ENCODE assay signal across 10 cellular contexts in genomic region chr5:150625164-150625535, GRCh38. TPM values are rescaled to one million over a fixed set of nuclear protein-coding genes. Genes with fewer than 3 reads are reported as not detected.
A peak's percentile ranks its signal among the peaks of the same experiment; 100 is the strongest.
DNase-seq lines count a peak whose midpoint lies in the region; ATAC-seq, FAIRE-seq and TF ChIP-seq lines count a peak whose summit lies in the region.
"Had no signal": no experiment of that assay in that cellular context is flagged by ENCODE, and none has a peak within 500 bp of the region (broad histone marks: within the 10 kb centered on the region; RNA-seq: fewer than 3 reads in every experiment).

No MANE protein-coding gene starts in this region.

- WGBS in GM23248 (ENCODE audit: low coverage in 1 of 2, low lambda C conversion rate in 2 of 2, missing lambda C conversion rate in 2 of 2), 2 experiments: 21 to 25% methylated on average over 18 to 19 of the region's 19 CpGs
- 7% methylated on average over 16 of the region's 19 CpGs for WGBS in GM12878 (ENCODE audit: insufficient coverage, insufficient replicate concordance, low lambda C conversion rate, missing lambda C conversion rate)

- intact Hi-C loops in GM12878 (cut with micrococcal nuclease; ENCODE audit: unreplicated experiment): loop anchor here (10.0 kb wide), 1 partner anchor 170 kb away; no protein-coding TSS in a partner anchor

- H3K27me3 ChIP-seq in GM23248 (replicated peaks; ENCODE audit: insufficient read depth): no peaks in the 10 kb centered on the region
- no peaks in the 10 kb centered on the region for H3K27me3 ChIP-seq in GM12878 (replicated peaks in 1 of 2; ENCODE audit: control insufficient read depth in 2 of 2, insufficient read depth in 2 of 2, low read length in 1 of 2)
- no peaks in the 10 kb centered on the region for H3K27me3 ChIP-seq in skeletal muscle tissue (ENCODE audit: control insufficient read depth in 3 of 3, insufficient read depth in 3 of 3, low read length in 3 of 3)

- H3K4me1 ChIP-seq in GM23248 (ENCODE audit: insufficient read depth) (peaks cover 34% of the 10 kb centered on the region), GM12878 (ENCODE audit: control insufficient read depth, insufficient read depth, low read length) (peaks cover 40% of the 10 kb centered on the region), skeletal muscle tissue (ENCODE audit: control insufficient read depth in 3 of 3, insufficient read depth in 3 of 3, low read length in 3 of 3) (peaks cover 49 to 81% (median 66%) of the 10 kb centered on the region in 3 donors)

- CTCF ChIA-PET in GM12878 (lab: Yijun Ruan, JAX): interaction anchor here (1.1 to 3.2 kb wide), 3 partner anchors 28 to 175 kb away, joined by 3 to 17 read pairs (median 15); no protein-coding TSS in a partner anchor

- peak overlapping the region; percentile 77 for H3K4me3 ChIP-seq in GM23248
- H3K4me3 ChIP-seq in GM12878: peak overlapping the region; percentile 91
- peak overlapping the region; percentile 57 for H3K4me3 ChIP-seq in iPS-18c (ENCODE audit: insufficient read depth, low read depth, low read length)
- peak overlapping the region; percentile 66 to 96 (median 96) for H3K4me3 ChIP-seq in skeletal muscle tissue (ENCODE audit: low read length in 3 of 3)

- H3K79me2 ChIP-seq in GM23248 (ENCODE audit: insufficient read depth) (peaks cover 17% of the 10 kb centered on the region), GM12878 (ENCODE audit: control insufficient read depth, insufficient read depth, low read length) (peaks cover 35% of the 10 kb centered on the region)

- no peak for TF ChIP-seq RAD21 in GM12878 (IDR thresholded peaks at IDR 0.05; ENCODE audit: insufficient read depth, low read depth, low read length)

- peak overlapping the region; percentile 91 for H3K4me2 ChIP-seq in GM23248 (ENCODE audit: unreplicated experiment)
- H3K4me2 ChIP-seq in GM12878 (ENCODE audit: control insufficient read depth, insufficient read depth): peak overlapping the region; percentile 73

- H3K9ac ChIP-seq in GM23248: peak overlapping the region; percentile 81
- peak overlapping the region; percentile 58 for H3K9ac ChIP-seq in GM12878 (ENCODE audit: control insufficient read depth, insufficient read depth, low read length)
- H3K9ac ChIP-seq in skeletal muscle tissue (ENCODE audit: low read depth in 1 of 3, low read length in 3 of 3): peak overlapping the region; percentile 97 to 100 (median 100)

- peaks cover 34% of the 10 kb centered on the region for H3F3A ChIP-seq in GM23248 (ENCODE audit: insufficient read depth)

- ATAC-seq in GM12878: peak; percentile 22

- H4K20me1 ChIP-seq in GM23248 (ENCODE audit: insufficient read depth) (no peaks in the 10 kb centered on the region), GM12878 (ENCODE audit: control insufficient read depth, insufficient read depth) (no peaks in the 10 kb centered on the region)

- SMC1A ChIA-PET in GM12878 (lab: Charles Lee; ENCODE audit: uncharacterized antibody, unreplicated experiment): interaction anchor here (1.5 kb wide), 1 partner anchor 40 kb away, joined by 8 read pairs; no protein-coding TSS in a partner anchor

- no peak for TF ChIP-seq CTCF in GM12878 (IDR thresholded peaks at IDR 0.05 in 2 of 3, conservative IDR thresholded peaks at IDR 0.05 in 1 of 3; ENCODE audit: control insufficient read depth in 2 of 3, extremely low read depth in 1 of 3, insufficient read depth in 1 of 3, low read depth in 3 of 3, low read length in 3 of 3)

- POLR2A ChIA-PET in GM12878 (lab: Charles Lee): interaction anchor here (1.0 to 2.7 kb wide), 6 partner anchors 15 to 212 kb away, joined by 3 to 25 read pairs (median 4); partner anchors contain the start of genes CD74 and RBM22

- TF ChIP-seq POLR2A in GM12878 (IDR thresholded peaks at IDR 0.05; ENCODE audit: low read depth, low read length): 0 out of 2 replicates have a peak, but pooled peaks have one; percentile 13

- DNase-seq in GM23248 (no peak), GM12878 (ENCODE audit: low read depth, low spot score) (no peak), UCSD-AML1 (lab: John Stamatoyannopoulos, UW; ENCODE audit: unreplicated experiment) (no peak), NCI-H526 treated with DMSO at 0.1 percent for 48 hours (lab: John Stamatoyannopoulos, UW) (no peak), NCI-H1092 treated with DMSO at 0.1 percent for 48 hours (lab: John Stamatoyannopoulos, UW) (no peak)
- no peak for DNase-seq in stimulated activated CD4-positive, alpha-beta T cell treated with anti-CD3 and anti-CD28 coated beads, Interleukin-4, amount 100 ng/mL, for 4 hours
- DNase-seq: activated gamma-delta T cell had no signal

- H3K9me2 ChIP-seq in GM23248 (ENCODE audit: insufficient read depth): no peaks in the 10 kb centered on the region

- BruUV-seq in GM12878 (replicated peaks; lab: Mats Ljungman, UMichigan): no TSS peak

- no peak overlapping the region for H3K27ac ChIP-seq in GM23248
- peak overlapping the region; percentile 59 for H3K27ac ChIP-seq in GM12878 (ENCODE audit: control insufficient read depth, insufficient read depth)
- H3K27ac ChIP-seq in skeletal muscle tissue (ENCODE audit: low read depth, low read length): peak overlapping the region; percentile 100

- RAD21 ChIA-PET in GM12878 (lab: Charles Lee; ENCODE audit: unreplicated experiment): interaction anchor here (1.7 to 2.3 kb wide), 5 partner anchors 19 to 75 kb away, joined by 6 to 17 read pairs (median 9); partner anchors contain the start of gene RBM22

- no peaks in the 10 kb centered on the region for H3K36me3 ChIP-seq in GM23248 (ENCODE audit: low read depth)
- no peaks in the 10 kb centered on the region for H3K36me3 ChIP-seq in GM12878 (ENCODE audit: control insufficient read depth in 2 of 2, insufficient read depth in 2 of 2, low read length in 1 of 2)
- H3K36me3 ChIP-seq in skeletal muscle tissue (ENCODE audit: control insufficient read depth in 3 of 3, insufficient read depth in 3 of 3, low read length in 3 of 3): peaks cover 0 to 26% (median 8%) of the 10 kb centered on the region in 3 donors

- no peak for FAIRE-seq in GM12878 (lab: Jason Lieb, UNC)

- in situ Hi-C loops in GM23248 (cut with MboI) (no loop called here), GM12878 (cut with MboI) (no loop called here)

- H3K9me3 ChIP-seq in GM23248 (ENCODE audit: low read depth): no peaks in the 10 kb centered on the region
- H3K9me3 ChIP-seq in GM12878 (replicated peaks; ENCODE audit: control insufficient read depth, insufficient read depth, low read length): no peaks in the 10 kb centered on the region
- no peaks in the 10 kb centered on the region for H3K9me3 ChIP-seq in iPS-18c (ENCODE audit: control insufficient read depth, insufficient read depth, low read length)
- H3K9me3 ChIP-seq in skeletal muscle tissue (ENCODE audit: control insufficient read depth in 3 of 3, low read length in 3 of 3): no peaks in the 10 kb centered on the region

- TF ChIP-seq EP300 in GM12878 (IDR thresholded peaks at IDR 0.05; ENCODE audit: borderline replicate concordance in 1 of 2, control insufficient read depth in 1 of 2, low read depth in 2 of 2, low read length in 2 of 2): no peak

- H2AFZ ChIP-seq in GM23248: peak overlapping the region; percentile 73
- H2AFZ ChIP-seq in GM12878 (ENCODE audit: control insufficient read depth, low read depth, low read length): no peak overlapping the region

TF ChIP-seq in GM12878, 131 proteins besides CTCF, POLR2A, EP300 and RAD21 (continues in another document):
- TF ChIP-seq NFYA (IDR thresholded peaks at IDR 0.05; ENCODE audit: borderline replicate concordance, low read depth, low read length): no peak
- 0 out of 2 replicates have a peak, but pooled peaks have one; percentile 13 for TF ChIP-seq NR2F1 (conservative IDR thresholded peaks at IDR 0.05)

RNA-seq across cellular contexts. Expression of gene SYNPO, which starts 15.3 kb away (rescaled TPM):
- 6.1 and 7.7 TPM in 2 replicates for total RNA-seq in GM23248 (2014; rRNA removed; shearing (Covaris generic))
- polyA plus RNA-seq in GM23248 (2016; fragmentation: Nextera tagmentation; extraction: Ambion mirVana) (5.6 and 6.3 TPM in 2 replicates), GM12878 (2011; rRNA removed) (11.0 and 18.3 TPM in 2 replicates), GM12878 (2014; fragmentation: Illumina TruSeq; extraction: Trizol) (8.7 and 9.4 TPM in 2 replicates), GM12878 (2014; fragmentation: Nextera tagmentation; extraction: Ambion mirVana) (1 to 10 TPM; 1.9 to 2.3 TPM), GM12878 (2014; rRNA removed) (10.1 and 10.7 TPM in 2 replicates), GM12878 (2016; fragmentation: Nextera tagmentation; extraction: Ambion mirVana) (1 to 10 TPM in 1 of 2 experiments, under 1 TPM in 1; 0.77 to 2.0 TPM)
- 27.3 and 29.8 TPM in 2 replicates for total RNA-seq in GM12878 (2013; cell fraction: nucleolus; rRNA removed)
- total RNA-seq in GM12878 (2014; rRNA removed) (3.3 and 3.4 TPM in 2 replicates), GM12878 (2014; rRNA removed; fragmentation: Illumina TruSeq; extraction: Trizol) (4.4 and 4.5 TPM in 2 replicates), GM12878 (2021) (21.0 and 21.8 TPM in 2 replicates), skeletal muscle tissue (6.3 TPM)
- 10.8 TPM for polyA plus RNA-seq in GM12878 (2011; ENCODE audit: low read depth)
- polyA plus RNA-seq in GM12878 (2011; cell fraction: cytosol; rRNA removed): 24.0 and 25.6 TPM in 2 replicates
- polyA plus RNA-seq in GM12878 (2011; cell fraction: nucleus; rRNA removed): 20.3 and 21.1 TPM in 2 replicates
- polyA plus RNA-seq in GM12878 (2012): 19.5 and 20.5 TPM in 2 replicates
- 18.7 and 24.1 TPM in 2 replicates for polyA minus RNA-seq in GM12878 (2011; rRNA and poly(A)+ RNA removed)
- polyA minus RNA-seq in GM12878 (2011; cell fraction: cytosol; rRNA and poly(A)+ RNA removed): 10.3 and 10.8 TPM in 2 replicates
- 7.5 and 11.7 TPM in 2 replicates for polyA minus RNA-seq in GM12878 (2011; cell fraction: nucleus; rRNA and poly(A)+ RNA removed)

RNA-seq across cellular contexts. Expression of gene MYOZ3, which starts 35.9 kb away (rescaled TPM):
- 0.13 and 0.32 TPM in 2 replicates for total RNA-seq in GM23248 (2014; rRNA removed; shearing (Covaris generic))
- polyA plus RNA-seq in GM23248 (2016; fragmentation: Nextera tagmentation; extraction: Ambion mirVana): 0.18 and 0.71 TPM in 2 replicates
- not detected in 2 replicates for total RNA-seq in GM12878 (2013; cell fraction: nucleolus; rRNA removed)
- 1.1 TPM in 1 of 2 replicates, not detected in the other for total RNA-seq in GM12878 (2014; rRNA removed)
- total RNA-seq in GM12878 (2014; rRNA removed; fragmentation: Illumina TruSeq; extraction: Trizol): 0.04 TPM in 1 of 2 replicates, not detected in the other
- total RNA-seq in GM12878 (2021): 0.18 TPM in 1 of 2 replicates, not detected in the other
- not detected for polyA plus RNA-seq in GM12878 (2011; ENCODE audit: low read depth)
- not detected in 2 replicates for polyA plus RNA-seq in GM12878 (2011; rRNA removed)
- polyA plus RNA-seq in GM12878 (2011; cell fraction: cytosol; rRNA removed): not detected in 2 replicates
- 0.03 TPM in 1 of 2 replicates, not detected in the other for polyA plus RNA-seq in GM12878 (2011; cell fraction: nucleus; rRNA removed)
- polyA plus RNA-seq in GM12878 (2012): 0.11 and 0.18 TPM in 2 replicates
- 0.09 and 0.10 TPM in 2 replicates for polyA plus RNA-seq in GM12878 (2014; fragmentation: Illumina TruSeq; extraction: Trizol)
- polyA plus RNA-seq in GM12878 (2014; fragmentation: Nextera tagmentation; extraction: Ambion mirVana): not detected
- polyA plus RNA-seq in GM12878 (2014; rRNA removed): 0.08 and 0.62 TPM in 2 replicates
- under 1 TPM in 1 of 2 experiments, not detected in 1; 0.11 TPM for polyA plus RNA-seq in GM12878 (2016; fragmentation: Nextera tagmentation; extraction: Ambion mirVana)
- polyA minus RNA-seq in GM12878 (2011; rRNA and poly(A)+ RNA removed): not detected in 2 replicates
- not detected in 2 replicates for polyA minus RNA-seq in GM12878 (2011; cell fraction: cytosol; rRNA and poly(A)+ RNA removed)
- not detected in 2 replicates for polyA minus RNA-seq in GM12878 (2011; cell fraction: nucleus; rRNA and poly(A)+ RNA removed)
- total RNA-seq in skeletal muscle tissue: 4.7 TPM
- total RNA-seq: NCI-H460 had no signal
